In genomic region chr2:207938415-207938814, GRCh38 we compare ENCODE assay signal across 23 cellular contexts.
"Had no signal": no experiment of that assay in that cellular context is flagged by ENCODE, and none has a peak within 500 bp of the region (broad histone marks: within the 10 kb centered on the region; RNA-seq: fewer than 3 reads in every experiment).

No MANE protein-coding gene starts in this region.

- ATAC-seq: left lobe of liver; natural killer cell; psoas muscle; right lobe of liver; stimulated activated naive CD8-positive, alpha-beta T cell treated with anti-CD3 and anti-CD28 coated beads, Interleukin-15, amount 100 ng/mL, for 72 hours had no signal

- FAIRE-seq: keratinocyte, small intestine had no signal

- H3K27ac ChIP-seq: esophagus squamous epithelium, ovary, psoas muscle, suprapubic skin had no signal

- H3K4me3 ChIP-seq: dorsolateral prefrontal cortex, esophagus squamous epithelium, ovary, psoas muscle, right lobe of liver, suprapubic skin had no signal

- DNase-seq: cerebellar nuclear complex; dorsolateral prefrontal cortex; effector CD4-positive, alpha-beta T cell; endodermal cell; esophagus squamous epithelium; foreskin melanocyte; glutamatergic neuron; natural killer cell; occipital lobe; ovary; posterior cingulate gyrus; psoas muscle; right lobe of liver; small intestine; stimulated activated CD4-positive, alpha-beta T cell treated with anti-CD3 and anti-CD28 coated beads, Interleukin-12 subunit alpha, Interleukin-12 subunit beta, amount 100 ng/mL, for 4 hours; stimulated activated CD4-positive, alpha-beta T cell treated with anti-CD3 and anti-CD28 coated beads, Interleukin-1b, Interleukin-23, amount 100 ng/mL, for 48 hours; stimulated activated CD4-positive, alpha-beta T cell treated with anti-CD3 and anti-CD28 coated beads, Interleukin-4, amount 100 ng/mL, for 1 hour; stimulated activated CD8-positive, alpha-beta memory T cell treated with anti-CD3 and anti-CD28 coated beads, Interleukin-4, amount 100 ng/mL, for 48 hours; stimulated activated naive CD4-positive, alpha-beta T cell; stimulated activated naive CD8-positive, alpha-beta T cell treated with anti-CD3 and anti-CD28 coated beads, Interleukin-15, amount 100 ng/mL, for 72 hours had no signal

- H3K4me1 ChIP-seq: psoas muscle, suprapubic skin had no signal

- H3K27me3 ChIP-seq: dorsolateral prefrontal cortex, esophagus squamous epithelium, ovary, right lobe of liver, suprapubic skin had no signal

- H3K9me3 ChIP-seq: esophagus squamous epithelium, ovary, psoas muscle, right lobe of liver, suprapubic skin had no signal

- H3K36me3 ChIP-seq: ovary, right lobe of liver had no signal
